Comparison of ENCODE assay signal across 11 cellular contexts in genomic region chr7:139739863-139740597, GRCh38.
DNase-seq lines count a peak whose midpoint lies in the region; ATAC-seq lines count a peak whose summit lies in the region.
"Had no signal": no experiment of that assay in that cellular context is flagged by ENCODE, and none has a peak within 500 bp of the region (broad histone marks: within the 10 kb centered on the region; RNA-seq: fewer than 3 reads in every experiment).

No MANE protein-coding gene starts in this region.

- DNase-seq in NCI-H2081 (lab: John Stamatoyannopoulos, UW): peak; percentile 23 to 81
- DNase-seq in NCI-H2081 treated with DMSO at 0.1 percent for 48 hours (lab: John Stamatoyannopoulos, UW): no peak
- peak in 52 of 56 donors; percentile 26 to 90 (median 68) for DNase-seq in amygdala (lab: John Stamatoyannopoulos, UW)
- peak; percentile 87 for DNase-seq in superior temporal gyrus (ENCODE audit: extremely low spot score)
- no peak for DNase-seq in glomerular visceral epithelial cell (ENCODE audit: extremely low spot score)
- DNase-seq: activated T-cell treated with anti-CD3 and anti-CD28 coated beads, Interleukin-2, amount 50 U/mL, for 72 hours had no signal

- no peaks in the 10 kb centered on the region for H3K27me3 ChIP-seq in layer of hippocampus (ENCODE audit: control insufficient read depth, insufficient read depth, low read length)

- ATAC-seq in GM18502 (IDR thresholded peaks at IDR 0.05; ENCODE audit: poor library complexity, unreplicated experiment) (no peak), HG03097 (IDR thresholded peaks at IDR 0.05; ENCODE audit: low FRiP score, unreplicated experiment) (no peak)
- ATAC-seq: activated T-cell treated with anti-CD3 and anti-CD28 coated beads, Interleukin-2, amount 50 U/mL, for 72 hours had no signal

- H3K27ac ChIP-seq in layer of hippocampus (ENCODE audit: low read depth, low read length): peak overlapping the region; percentile 88
- H3K27ac ChIP-seq: KMS-11, SK-N-MC had no signal

Comparison
In these comparisons a context has a peak if more than half of its experiments do, and no peak if none do; other contexts are left out.
1. DNase-seq: peak in NCI-H2081 (2 of 2), amygdala (52 of 56) and superior temporal gyrus (single experiment); none in NCI-H2081 treated with DMSO at 0.1 percent for 48 hours (single experiment) and glomerular visceral epithelial cell (single experiment).